ENCODE assay signal across 8 cellular contexts in the genomic region with DNA sequence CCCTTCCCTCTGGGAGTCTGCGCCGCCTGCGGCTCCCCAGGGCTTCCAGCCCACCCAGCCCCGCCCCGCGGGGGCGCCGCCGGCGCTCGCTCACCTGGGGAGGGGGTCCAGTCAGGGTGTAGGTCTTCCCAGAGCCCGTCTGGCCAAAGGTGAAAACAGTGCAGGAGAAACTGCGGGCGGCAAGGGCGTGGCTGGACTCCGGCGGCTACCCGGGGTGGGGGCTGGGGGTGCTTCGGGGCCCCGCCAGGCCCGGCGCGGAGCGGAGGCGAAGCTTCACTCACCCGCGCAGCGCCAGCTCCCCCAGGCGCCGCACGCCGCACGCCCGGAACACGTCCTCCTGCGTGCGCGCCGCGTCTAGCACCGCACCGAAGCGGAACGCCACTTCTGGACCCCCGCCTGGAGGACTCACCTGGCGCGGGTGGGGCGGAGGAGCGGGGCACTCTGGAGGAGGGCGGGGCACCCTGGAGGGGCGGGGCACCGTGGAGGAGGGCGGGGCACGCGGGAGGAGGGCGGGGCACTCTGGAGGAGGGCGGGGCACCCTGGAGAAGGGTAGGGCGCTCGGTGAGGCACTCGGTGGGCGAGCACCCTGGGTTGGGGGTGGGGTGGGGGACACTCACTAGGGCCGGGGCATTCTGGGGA. TPM values are rescaled to one million over a fixed set of nuclear protein-coding genes. Genes with fewer than 3 reads are reported as not detected.
DNase-seq lines count a peak whose midpoint lies in the region; ATAC-seq, FAIRE-seq and TF ChIP-seq lines count a peak whose summit lies in the region.

No MANE protein-coding gene starts in this region.

- DNase-seq in 8988T (peak; percentile 58), HL-60 (ENCODE audit: low read depth in 1 of 2, low spot score in 1 of 2) (peak in 1 of 2 experiments; percentile 31), astrocyte (ENCODE audit: low read depth) (no peak), islet precursor cell (peak; percentile 75), NCI-H187 (lab: John Stamatoyannopoulos, UW) (no peak), Karpas-422 (no peak)
- peak; percentile 22 for DNase-seq in stimulated activated CD4-positive, alpha-beta T cell treated with anti-CD3 and anti-CD28 coated beads, Interleukin-4, amount 100 ng/mL, for 1 hour

- H3K27me3 Mint-ChIP-seq in astrocyte (ENCODE audit: low read depth, unreplicated experiment) = peaks cover 59% of the 10 kb centered on the region

- no peaks in the 10 kb centered on the region for H4K20me1 ChIP-seq in astrocyte (ENCODE audit: insufficient read depth, low read length)
- no peaks in the 10 kb centered on the region for H4K20me1 ChIP-seq in Karpas-422 (ENCODE audit: insufficient read depth, low read depth, low read length)

- no peak for TF ChIP-seq CTCF in HL-60 (IDR thresholded peaks at IDR 0.05; ENCODE audit: insufficient read depth, low read length)
- TF ChIP-seq CTCF in astrocyte (IDR thresholded peaks at IDR 0.05; ENCODE audit: insufficient read depth, low read depth, low read length) = no peak

- no peaks in the 10 kb centered on the region for H3K9me2 ChIP-seq in Karpas-422 (replicated peaks; ENCODE audit: insufficient read depth, low read length)

- H2AFZ ChIP-seq in astrocyte (ENCODE audit: low read depth, low read length) (peak overlapping the region; percentile 21), Karpas-422 (ENCODE audit: low read length) (no peak overlapping the region)

- peaks cover 11% of the 10 kb centered on the region for H3K9me3 Mint-ChIP-seq in astrocyte (ENCODE audit: unreplicated experiment)

- no peak for FAIRE-seq in astrocyte (lab: Jason Lieb, UNC)

- H3K9me3 ChIP-seq in astrocyte (ENCODE audit: insufficient read depth, low read depth, low read length) (peaks cover 3% of the 10 kb centered on the region), Karpas-422 (ENCODE audit: low read length) (no peaks in the 10 kb centered on the region)

- H3K4me1 Mint-ChIP-seq in astrocyte (ENCODE audit: low read depth, unreplicated experiment) = peaks cover 2% of the 10 kb centered on the region

- H3K4me2 ChIP-seq in astrocyte (ENCODE audit: low read length) (peak overlapping the region; percentile 79), Karpas-422 (ENCODE audit: low read depth, low read length, poor library complexity, severe bottlenecking) (no peak overlapping the region)

- H3K4me3 Mint-ChIP-seq in astrocyte (ENCODE audit: unreplicated experiment) = peak overlapping the region; percentile 66

- H3K4me3 ChIP-seq in HL-60 (replicated peaks; ENCODE audit: insufficient read depth, low read length) = peak overlapping the region; percentile 50
- no peak overlapping the region for H3K4me3 ChIP-seq in astrocyte (ENCODE audit: insufficient read depth, low read depth, low read length)
- no peak overlapping the region for H3K4me3 ChIP-seq in Karpas-422 (ENCODE audit: low read length)

- peaks cover 5% of the 10 kb centered on the region for H3K4me1 ChIP-seq in astrocyte (ENCODE audit: insufficient read depth, low read length)
- no peaks in the 10 kb centered on the region for H3K4me1 ChIP-seq in Karpas-422 (ENCODE audit: low read length)

- ATAC-seq in GM21528 (IDR thresholded peaks at IDR 0.05; ENCODE audit: low FRiP score, unreplicated experiment) = no peak

- H3K27ac ChIP-seq in HL-60 (replicated peaks) (no peak overlapping the region), astrocyte (ENCODE audit: low read depth, low read length) (no peak overlapping the region), Karpas-422 (ENCODE audit: low read length) (no peak overlapping the region)

- H3K36me3 ChIP-seq in astrocyte (ENCODE audit: insufficient read depth, low read length) = no peaks in the 10 kb centered on the region
- H3K36me3 ChIP-seq in Karpas-422 (ENCODE audit: insufficient read depth, low read length) = no peaks in the 10 kb centered on the region

- peaks cover 3% of the 10 kb centered on the region for H3K36me3 Mint-ChIP-seq in astrocyte (ENCODE audit: low read depth, unreplicated experiment)

- H3K27ac Mint-ChIP-seq in astrocyte (ENCODE audit: unreplicated experiment) = no peak overlapping the region

- H3K79me2 ChIP-seq in astrocyte (ENCODE audit: insufficient read depth, low read length) = no peaks in the 10 kb centered on the region
- H3K79me2 ChIP-seq in Karpas-422 (ENCODE audit: low read length) = no peaks in the 10 kb centered on the region

- H3K27me3 ChIP-seq in HL-60 (ENCODE audit: insufficient read depth, poor library complexity, severe bottlenecking) = peaks cover 13% of the 10 kb centered on the region
- H3K27me3 ChIP-seq in astrocyte (ENCODE audit: insufficient read depth, low read length) = peaks cover 3% of the 10 kb centered on the region
- H3K27me3 ChIP-seq in Karpas-422 (ENCODE audit: low read length) = no peaks in the 10 kb centered on the region

- H3K9ac ChIP-seq in astrocyte (ENCODE audit: low read length) = no peak overlapping the region
- no peak overlapping the region for H3K9ac ChIP-seq in Karpas-422 (ENCODE audit: low read length)

RNA-seq across cellular contexts. Expression of a gene that starts 1.0 kb away (rescaled TPM):
- total RNA-seq in astrocyte = 0.34 and 0.50 TPM in 2 replicates
- total RNA-seq in Karpas-422 (2014; rRNA removed; shearing (Covaris generic); ENCODE audit: low replicate concordance) = not detected in 2 replicates

RNA-seq across cellular contexts. Expression of a gene that starts 20.0 kb away (rescaled TPM):
- total RNA-seq in astrocyte = 0.19 TPM in 1 of 2 replicates, not detected in the other
- total RNA-seq in Karpas-422 (2014; rRNA removed; shearing (Covaris generic); ENCODE audit: low replicate concordance) = not detected in 2 replicates

RNA-seq across cellular contexts. Expression of a gene that starts 57.2 kb away (rescaled TPM):
- total RNA-seq in astrocyte = 27.6 and 31.2 TPM in 2 replicates
- not detected in 2 replicates for total RNA-seq in Karpas-422 (2014; rRNA removed; shearing (Covaris generic); ENCODE audit: low replicate concordance)

Comparison
In these comparisons a context has a peak if more than half of its experiments do, and no peak if none do; other contexts are left out.
1. DNase-seq: peak in 8988T (single experiment), islet precursor cell (single experiment) and stimulated activated CD4-positive, alpha-beta T cell treated with anti-CD3 and anti-CD28 coated beads, Interleukin-4, amount 100 ng/mL, for 1 hour (single experiment); none in astrocyte (single experiment), NCI-H187 (0 of 2) and Karpas-422 (single experiment).
2. RNA of a gene that starts 57.2 kb away (total RNA-seq): 27.6 to 31.2 TPM in astrocyte; not detected in Karpas-422; every median in the first group is over 10 times any median in the second.